In the genomic region with DNA sequence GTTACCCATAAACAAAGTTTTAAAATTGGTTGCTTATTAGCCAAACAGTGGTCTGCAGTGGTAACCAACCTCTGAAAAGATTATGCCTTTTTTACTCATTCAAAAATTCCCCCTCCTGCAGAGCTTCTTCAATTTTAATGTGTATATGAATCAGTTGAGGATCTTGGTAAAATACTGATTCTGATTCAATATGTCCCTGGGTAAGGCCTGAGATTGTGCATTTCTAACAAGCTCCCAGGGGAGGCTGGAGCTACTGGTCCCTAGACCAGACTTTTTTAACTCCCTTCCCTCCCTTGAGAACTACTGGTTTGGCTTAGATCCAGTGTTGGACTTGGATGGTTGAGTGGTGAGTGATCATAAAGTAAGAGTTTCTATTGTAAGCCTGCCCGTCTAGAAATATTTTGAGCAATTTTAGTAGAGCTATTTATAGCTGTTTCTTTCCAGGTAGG, we compare ENCODE assay signal across 11 cellular contexts.
DNase-seq lines count a peak whose midpoint lies in the region; ATAC-seq and TF ChIP-seq lines count a peak whose summit lies in the region.
"Had no signal": no experiment of that assay in that cellular context is flagged by ENCODE, and none has a peak within 500 bp of the region (broad histone marks: within the 10 kb centered on the region; RNA-seq: fewer than 3 reads in every experiment).

No MANE protein-coding gene starts in this region.

- TF ChIP-seq POLR2A in tibial nerve (IDR thresholded peaks at IDR 0.05) = no peak

- 28 to 39% methylated on average over 1 of the region's 1 CpG for WGBS in tibial nerve, 2 donors

- peaks cover 0 to 7% (median 0%) of the 10 kb centered on the region in 3 donors for H3K36me3 ChIP-seq in tibial nerve
- H3K36me3 ChIP-seq: prostate gland had no signal

- no peak overlapping the region for H3K27ac ChIP-seq in tibial nerve
- H3K27ac ChIP-seq: A549, HL-60, prostate gland had no signal

- peaks cover 19% of the 10 kb centered on the region for H3K4me1 Mint-ChIP-seq in activated T-helper 17 cell treated with anti-CD3 and anti-CD28 coated beads, Interleukin-2, amount 50 U/mL, for 72 hours

- ATAC-seq in HG03196 (IDR thresholded peaks at IDR 0.05; ENCODE audit: unreplicated experiment) = peak; percentile 46
- ATAC-seq in activated T-helper 17 cell treated with anti-CD3 and anti-CD28 coated beads, Interleukin-2, amount 50 U/mL, for 72 hours (replicated peaks) = peak; percentile 54
- no peak for ATAC-seq in GM21360 (IDR thresholded peaks at IDR 0.05; ENCODE audit: unreplicated experiment)
- ATAC-seq: A549 had no signal

- no peak overlapping the region for H3K4me3 Mint-ChIP-seq in activated T-helper 17 cell treated with anti-CD3 and anti-CD28 coated beads, Interleukin-2, amount 50 U/mL, for 72 hours

- H3K27ac Mint-ChIP-seq in activated T-helper 17 cell treated with anti-CD3 and anti-CD28 coated beads, Interleukin-2, amount 50 U/mL, for 72 hours = peak overlapping the region; percentile 16

- TF ChIP-seq EP300 in tibial nerve (IDR thresholded peaks at IDR 0.05) = no peak

- no peak for TF ChIP-seq CTCF in tibial nerve (IDR thresholded peaks at IDR 0.05)

- peaks cover 0 to 19% (median 0%) of the 10 kb centered on the region in 4 donors for H3K4me1 ChIP-seq in tibial nerve
- H3K4me1 ChIP-seq: prostate gland had no signal

- H3K27me3 ChIP-seq in tibial nerve = no peaks in the 10 kb centered on the region

- H3K4me3 ChIP-seq in tibial nerve = no peak overlapping the region
- H3K4me3 ChIP-seq: A549, prostate gland had no signal

- peaks cover 0 to 6% (median 1%) of the 10 kb centered on the region in 4 donors for H3K9me3 ChIP-seq in tibial nerve
- H3K9me3 ChIP-seq: A549, prostate gland had no signal

- no peaks in the 10 kb centered on the region for H3K9me3 Mint-ChIP-seq in activated T-helper 17 cell treated with anti-CD3 and anti-CD28 coated beads, Interleukin-2, amount 50 U/mL, for 72 hours

- H3K27me3 Mint-ChIP-seq in activated T-helper 17 cell treated with anti-CD3 and anti-CD28 coated beads, Interleukin-2, amount 50 U/mL, for 72 hours = no peaks in the 10 kb centered on the region

- H3K36me3 Mint-ChIP-seq in activated T-helper 17 cell treated with anti-CD3 and anti-CD28 coated beads, Interleukin-2, amount 50 U/mL, for 72 hours (ENCODE audit: low read depth) = no peaks in the 10 kb centered on the region

- DNase-seq in NCI-H510A treated with DMSO at 0.1 percent for 48 hours (lab: John Stamatoyannopoulos, UW) = peak; percentile 35
- DNase-seq in NCI-H510A (lab: John Stamatoyannopoulos, UW) = no peak
- DNase-seq in non-pigmented ciliary epithelial cell (ENCODE audit: low read depth) = peak; percentile 69
- DNase-seq in tibial nerve (ENCODE audit: low spot score in 2 of 2) = no peak
- no peak for DNase-seq in activated CD4-positive, alpha-beta T cell treated with anti-CD3 and anti-CD28 coated beads, Interleukin-2, amount 50 U/mL, for 4 hours

Comparison
In these comparisons a context has a peak if more than half of its experiments do, and no peak if none do; other contexts are left out.
1. DNase-seq: peak in NCI-H510A treated with DMSO at 0.1 percent for 48 hours (single experiment) and non-pigmented ciliary epithelial cell (single experiment); none in NCI-H510A (single experiment), tibial nerve (0 of 2) and activated CD4-positive, alpha-beta T cell treated with anti-CD3 and anti-CD28 coated beads, Interleukin-2, amount 50 U/mL, for 4 hours (0 of 2).